Comparison of ENCODE assay signal across 1 cellular context in genomic region chr7:128361463-128362441, GRCh38.
TF ChIP-seq lines count a peak whose summit lies in the region.

Gene PRRT4, minus strand, starts transcription at chr7:128361690.

TF ChIP-seq in HEK293, 187 proteins besides CTCF, POLR2A, EP300 and RAD21 (continued from another document and continues in another):
- TF ChIP-seq ZNF280D (tag by site-specific recombination; IDR thresholded peaks at IDR 0.05) (no peak), KLF8 (tag by site-specific recombination; IDR thresholded peaks at IDR 0.05) (peak; percentile 54; the same call in 1 of the 2 replicates), ZNF664 (tag by site-specific recombination; IDR thresholded peaks at IDR 0.05) (no peak; the same call in 1 of the 2 replicates), ZNF398 (tag by site-specific recombination; IDR thresholded peaks at IDR 0.05) (peak; percentile 96), ZNF560 (tag by site-specific recombination; IDR thresholded peaks at IDR 0.05; ENCODE audit: borderline replicate concordance) (no peak), ZNF837 (tag by site-specific recombination; IDR thresholded peaks at IDR 0.05) (no peak), ZNF10 (tag by site-specific recombination; IDR thresholded peaks at IDR 0.05) (0 out of 2 replicates have a peak, but pooled peaks have one; percentile 8), PATZ1 (tag by site-specific recombination; IDR thresholded peaks at IDR 0.05) (peak; percentile 41; the same call in 1 of the 2 replicates), ATF2 (tag by site-specific recombination; IDR thresholded peaks at IDR 0.05; ENCODE audit: low read depth) (no peak), HOXA7 (CRISPR knock-in tag; IDR thresholded peaks at IDR 0.05; ENCODE audit: borderline replicate concordance) (no peak), ZNF302 (tag by site-specific recombination; IDR thresholded peaks at IDR 0.05; ENCODE audit: low read depth) (no peak), ZNF221 (tag by site-specific recombination; IDR thresholded peaks at IDR 0.05; ENCODE audit: borderline replicate concordance) (no peak), ZNF610 (tag by site-specific recombination; IDR thresholded peaks at IDR 0.05; ENCODE audit: borderline replicate concordance) (no peak), ZNF157 (tag by site-specific recombination; IDR thresholded peaks at IDR 0.05) (no peak), ZNF426 (tag by site-specific recombination; IDR thresholded peaks at IDR 0.05) (no peak), ZNF214 (tag by site-specific recombination; IDR thresholded peaks at IDR 0.05; ENCODE audit: borderline replicate concordance) (no peak), ZNF645 (tag by site-specific recombination; IDR thresholded peaks at IDR 0.05) (no peak), ZNF362 (tag by site-specific recombination; IDR thresholded peaks at IDR 0.05) (no peak), ZNF248 (tag by site-specific recombination; IDR thresholded peaks at IDR 0.05) (no peak), TCF7L2 (IDR thresholded peaks at IDR 0.05; ENCODE audit: borderline replicate concordance, low read depth, low read length) (no peak), ZNF292 (tag by site-specific recombination; IDR thresholded peaks at IDR 0.05; ENCODE audit: borderline replicate concordance, low read depth) (no peak), ZBTB6 (tag by site-specific recombination; IDR thresholded peaks at IDR 0.05) (no peak), ZNF621 (tag by site-specific recombination; IDR thresholded peaks at IDR 0.05) (no peak), ZNF510 (tag by site-specific recombination; IDR thresholded peaks at IDR 0.05; ENCODE audit: insufficient replicate concordance) (no peak), ZNF341 (tag by site-specific recombination; IDR thresholded peaks at IDR 0.05; ENCODE audit: low read depth) (no peak), ZSCAN18 (tag by site-specific recombination; IDR thresholded peaks at IDR 0.05) (no peak), KLF16 (tag by site-specific recombination; IDR thresholded peaks at IDR 0.05) (no peak), PRDM6 (tag by site-specific recombination; IDR thresholded peaks at IDR 0.05) (no peak), ZNF785 (tag by site-specific recombination; IDR thresholded peaks at IDR 0.05) (no peak), ZNF791 (tag by site-specific recombination; IDR thresholded peaks at IDR 0.05) (no peak), KLF9 (tag by site-specific recombination; IDR thresholded peaks at IDR 0.05; ENCODE audit: low read depth) (no peak), ZNF114 (tag by site-specific recombination; IDR thresholded peaks at IDR 0.05) (no peak), ZNF629 (tag by site-specific recombination; IDR thresholded peaks at IDR 0.05) (no peak), ZEB2 (tag by site-specific recombination; IDR thresholded peaks at IDR 0.05) (peak; percentile 58; the same call in 1 of the 2 replicates), ZNF548 (tag by site-specific recombination; IDR thresholded peaks at IDR 0.05) (no peak), ZSCAN5A (tag by site-specific recombination; IDR thresholded peaks at IDR 0.05) (no peak), ZNF112 (tag by site-specific recombination; IDR thresholded peaks at IDR 0.05) (no peak), ZNF514 (tag by site-specific recombination; IDR thresholded peaks at IDR 0.05) (no peak), ZNF175 (tag by site-specific recombination; IDR thresholded peaks at IDR 0.05) (no peak), ZNF211 (tag by site-specific recombination; IDR thresholded peaks at IDR 0.05; ENCODE audit: low read depth) (no peak), ZNF521 (tag by site-specific recombination; IDR thresholded peaks at IDR 0.05) (no peak), SP3 (tag by site-specific recombination; IDR thresholded peaks at IDR 0.05) (peak; percentile 27; the same call in 1 of the 2 replicates), ZNF529 (tag by site-specific recombination; IDR thresholded peaks at IDR 0.05; ENCODE audit: insufficient replicate concordance) (no peak)
